ENCODE assay signal across 1 cellular context in genomic region chr1:43990271-43991199, GRCh38.
TF ChIP-seq lines count a peak whose summit lies in the region.

No MANE protein-coding gene starts in this region.

TF ChIP-seq in endothelial cell of umbilical vein, 7 proteins besides CTCF, POLR2A, EP300 and RAD21 (continued from another document):
- TF ChIP-seq JUN (IDR thresholded peaks at IDR 0.05; ENCODE audit: borderline replicate concordance, insufficient read depth, insufficient read length, low read depth) (no peak), FOS (IDR thresholded peaks at IDR 0.05; ENCODE audit: borderline replicate concordance, insufficient read depth, low read length) (no peak), GATA2 (IDR thresholded peaks at IDR 0.05; ENCODE audit: insufficient read depth, insufficient read length, low read depth, low read length) (no peak), MYC (IDR thresholded peaks at IDR 0.05; ENCODE audit: low read depth, low read length) (no peak), POLR2AphosphoS5 (IDR thresholded peaks at IDR 0.05; ENCODE audit: insufficient read depth, low read depth, low read length) (no peak), EZH2 (IDR thresholded peaks at IDR 0.05; ENCODE audit: borderline replicate concordance, low read depth, low read length, severe bottlenecking) (no peak)
